ENCODE assay signal across 1 cellular context in genomic region chr15:65383456-65383855, GRCh38.
TF ChIP-seq lines count a peak whose summit lies in the region.

No MANE protein-coding gene starts in this region.

TF ChIP-seq in HepG2, 621 proteins besides CTCF, POLR2A, EP300 and RAD21:
- TF ChIP-seq ZFX (CRISPR knock-in tag; IDR thresholded peaks at IDR 0.05; ENCODE audit: low read depth) (no peak), MNT (IDR thresholded peaks at IDR 0.05) (peak; percentile 55)
TF ChIP-seq in HepG2: peak in this region for 1.
